ENCODE assay signal across 8 cellular contexts in the genomic region with DNA sequence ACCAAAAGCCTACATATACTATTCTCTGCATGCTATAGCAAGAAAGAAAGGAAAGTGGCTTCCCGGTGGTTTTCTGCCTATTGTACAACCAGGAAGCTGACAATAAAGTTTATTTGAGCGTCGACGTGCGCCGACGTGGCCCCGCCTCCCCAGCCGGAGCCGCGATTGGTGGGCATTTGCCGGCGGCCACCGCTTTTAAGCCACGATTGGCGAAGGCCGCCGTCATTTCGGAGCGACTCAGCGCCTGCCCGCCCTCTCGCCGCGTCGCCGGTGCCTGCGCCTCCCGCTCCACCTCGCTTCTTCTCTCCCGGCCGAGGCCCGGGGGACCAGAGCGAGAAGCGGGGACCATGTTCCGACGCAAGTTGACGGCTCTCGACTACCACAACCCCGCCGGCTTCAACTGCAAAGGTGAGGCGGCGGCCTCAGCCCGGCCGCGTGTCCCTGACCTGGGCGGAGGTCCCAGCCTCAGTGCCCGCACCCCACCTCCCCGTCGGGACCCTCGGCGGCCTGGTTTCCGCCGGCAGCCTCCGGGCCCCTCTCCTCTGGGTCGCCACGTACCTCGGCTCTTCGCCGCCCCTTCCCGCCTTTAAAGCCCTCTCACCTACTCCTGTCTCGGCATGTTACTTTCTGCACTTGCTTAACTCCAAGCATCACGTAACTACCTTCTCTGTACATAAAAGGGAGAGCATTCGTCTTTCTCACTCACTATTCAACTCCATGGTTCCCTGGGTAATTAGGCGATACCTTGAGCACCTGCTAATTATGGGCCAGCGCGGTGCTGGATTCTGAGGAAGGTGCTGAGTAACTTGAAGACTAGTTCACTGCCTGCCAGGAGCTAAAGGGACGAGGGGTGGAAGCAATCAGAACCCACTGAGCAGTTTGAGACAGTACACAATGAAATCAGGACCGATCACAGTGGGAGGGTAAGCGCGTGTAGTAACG. TPM values are rescaled to one million over a fixed set of nuclear protein-coding genes. Genes with fewer than 3 reads are reported as not detected.
DNase-seq lines count a peak whose midpoint lies in the region; ATAC-seq, FAIRE-seq and TF ChIP-seq lines count a peak whose summit lies in the region.

RTRAF (plus strand) TSS at position 254 of the 942 bp plus-strand sequence; CDS start at position 348, 94 bp downstream.

- peak within 1 kb of the TSS; percentile 89 for H3K9ac ChIP-seq in OCI-LY3 (ENCODE audit: low read length)

- H3K4me1 ChIP-seq in OCI-LY3 (ENCODE audit: low read length) = peaks cover 32% of the 10 kb centered on the region
- H3K4me1 ChIP-seq in mucosa of descending colon (ENCODE audit: low read depth) = no peaks in the 10 kb centered on the region

- TF ChIP-seq CTCF in D721Med (IDR thresholded peaks at IDR 0.05; ENCODE audit: insufficient read depth, missing control alignments) (no peak), OCI-LY3 (IDR thresholded peaks at IDR 0.05; ENCODE audit: low read depth, low read length) (no peak), mucosa of descending colon (IDR thresholded peaks at IDR 0.05) (no peak)

- peaks cover 9% of the 10 kb centered on the region for H4K20me1 ChIP-seq in OCI-LY3 (ENCODE audit: insufficient read depth, low read length)

- ATAC-seq in GM21515 (IDR thresholded peaks at IDR 0.05; ENCODE audit: unreplicated experiment) (peak; percentile 94), mucosa of descending colon (peak; percentile 99)

- peak within 1 kb of the TSS; percentile 75 for H2AFZ ChIP-seq in OCI-LY3 (ENCODE audit: low read depth, low read length)

- H3K4me2 ChIP-seq in OCI-LY3 (ENCODE audit: low read length) = peak within 1 kb of the TSS; percentile 81

- intact Hi-C loops in mucosa of descending colon (cut with DNase I, micrococcal nuclease) = loop anchor here (10.0 kb wide), 2 partner anchors 75 to 285 kb away; partner anchors contain the start of gene NID2 (in 1 of the 2)

- H3K9me3 ChIP-seq in OCI-LY3 (ENCODE audit: insufficient read depth, low read length) = no peaks in the 10 kb centered on the region
- no peaks in the 10 kb centered on the region for H3K9me3 ChIP-seq in mucosa of descending colon

- peak; percentile 62 for DNase-seq in D721Med (ENCODE audit: insufficient read length, low spot score)
- peak; percentile 66 for DNase-seq in HuH-7 (ENCODE audit: low spot score)
- DNase-seq in activated T-cell treated with anti-CD3 and anti-CD28 coated beads for 24 hours (ENCODE audit: low read depth) = peak; percentile 88
- peak; percentile 79 for DNase-seq in epidermal melanocyte (ENCODE audit: insufficient read length, low spot score)
- DNase-seq in mucosa of descending colon = peak; percentile 95 to 97 (median 96)
- peak; percentile 87 for DNase-seq in stimulated activated CD8-positive, alpha-beta memory T cell treated with anti-CD3 and anti-CD28 coated beads, Interleukin-4, amount 100 ng/mL, for 24 hours (ENCODE audit: low read depth)

- H3K36me3 ChIP-seq in OCI-LY3 (replicated peaks; ENCODE audit: low read depth, low read length) (peaks cover 21% of the 10 kb centered on the region), mucosa of descending colon (ENCODE audit: low read depth) (no peaks in the 10 kb centered on the region)

- H3K27me3 ChIP-seq in OCI-LY3 (ENCODE audit: low read depth, low read length) = no peaks in the 10 kb centered on the region

- peak within 1 kb of the TSS; percentile 40 for H3K27ac ChIP-seq in OCI-LY3 (ENCODE audit: low read length)

- H3K79me2 ChIP-seq in OCI-LY3 (ENCODE audit: low read length) = peaks cover 48% of the 10 kb centered on the region

- H3K4me3 ChIP-seq in OCI-LY3 (ENCODE audit: low read length) = peak within 1 kb of the TSS; percentile 95
- peak within 1 kb of the TSS; percentile 89 for H3K4me3 ChIP-seq in mucosa of descending colon

- FAIRE-seq in D721Med (lab: Jason Lieb, UNC) = no peak

RNA-seq across cellular contexts. Expression of gene RTRAF, which starts in this region (rescaled TPM):
- total RNA-seq in mucosa of descending colon = 100 to 1,000 TPM; 108 to 140 (median 131) TPM

Comparison
In these comparisons a context has a peak if more than half of its experiments do, and no peak if none do; other contexts are left out.
1. Peak in every context shown above with its lines: DNase-seq, ATAC-seq, H3K4me3 ChIP-seq and H3K27ac ChIP-seq.